Comparison of ENCODE assay signal across 9 cellular contexts in genomic region chr20:62806383-62807050, GRCh38.
DNase-seq lines count a peak whose midpoint lies in the region; ATAC-seq and TF ChIP-seq lines count a peak whose summit lies in the region.
"Had no signal": no experiment of that assay in that cellular context is flagged by ENCODE, and none has a peak within 500 bp of the region (broad histone marks: within the 10 kb centered on the region; RNA-seq: fewer than 3 reads in every experiment).

No MANE protein-coding gene starts in this region.

- in situ Hi-C loops in astrocyte of the cerebellum (cut with HindIII; ENCODE audit: low sequenced_read_pairs) = no loop called here

- H3K4me1 ChIP-seq in HEK293 (ENCODE audit: control insufficient read depth, insufficient read depth, low read length) = no peaks in the 10 kb centered on the region
- peaks cover 6 to 27% of the 10 kb centered on the region in 2 donors for H3K4me1 ChIP-seq in muscle layer of duodenum (ENCODE audit: control insufficient read depth in 1 of 2, insufficient read depth in 2 of 2, low read length in 2 of 2)

- peak; percentile 22 for DNase-seq in 8988T
- DNase-seq in astrocyte of the cerebellum (ENCODE audit: low read depth) = no peak
- DNase-seq in HuH-7 (ENCODE audit: low spot score) = no peak
- DNase-seq in activated CD4-positive, alpha-beta T cell treated with anti-CD3 and anti-CD28 coated beads for 4 hours = no peak
- DNase-seq in activated CD4-positive, CD25-positive, alpha-beta regulatory T cell (lab: John Stamatoyannopoulos, UW) = no peak
- DNase-seq: NCI-H2107 had no signal

- ATAC-seq in HG03571 (IDR thresholded peaks at IDR 0.05; ENCODE audit: unreplicated experiment) = no peak

- H3K27ac ChIP-seq in HEK293 (ENCODE audit: extremely low read depth, low read depth, low read length) (no peak overlapping the region), muscle layer of duodenum (ENCODE audit: low read length) (no peak overlapping the region)

- no peaks in the 10 kb centered on the region for H3K27me3 ChIP-seq in muscle layer of duodenum (ENCODE audit: low read depth, low read length)

- H3K9me3 ChIP-seq in HEK293 (ENCODE audit: control insufficient read depth, insufficient read depth, low read depth, low read length) (no peaks in the 10 kb centered on the region), muscle layer of duodenum (ENCODE audit: control insufficient read depth in 1 of 2, low read length in 2 of 2) (no peaks in the 10 kb centered on the region)

- H3K4me3 ChIP-seq in HEK293 (ENCODE audit: low read depth, low read length) = peak overlapping the region; percentile 97; the same call in 1 of the 2 replicates
- H3K4me3 ChIP-seq in astrocyte of the cerebellum (ENCODE audit: low read depth, low read length) = peak overlapping the region; percentile 68
- peak overlapping the region; percentile 66 to 83 for H3K4me3 ChIP-seq in muscle layer of duodenum (ENCODE audit: low read depth in 1 of 2, low read length in 2 of 2)

- peaks cover 4 to 54% of the 10 kb centered on the region in 2 experiments; a peak in 2 of 3 replicates for H3K36me3 ChIP-seq in HEK293 (ENCODE audit: control insufficient read depth in 2 of 2, insufficient read depth in 1 of 2, low read length in 2 of 2)
- H3K36me3 ChIP-seq in muscle layer of duodenum (ENCODE audit: control insufficient read depth in 1 of 2, insufficient read depth in 2 of 2, low read length in 2 of 2) = peaks cover 15 to 31% of the 10 kb centered on the region in 2 donors

- CTCF ChIA-PET in HEK293 (lab: Yijun Ruan, JAX) = interaction anchor here (0.7 to 3.4 kb wide), 4 partner anchors 9 to 81 kb away, joined by 3 to 18 read pairs (median 4); no protein-coding TSS in a partner anchor

- POLR2A ChIA-PET in HEK293 (lab: Yijun Ruan, JAX) = interaction anchor here (1.3 to 3.6 kb wide), 3 partner anchors 12 to 16 kb away, joined by 3 to 22 read pairs (median 4); partner anchors contain the start of gene MRGBP

- TF ChIP-seq CTCF in HEK293 (tag by site-specific recombination; IDR thresholded peaks at IDR 0.05) (no peak), astrocyte of the cerebellum (IDR thresholded peaks at IDR 0.05; ENCODE audit: low read depth, low read length, missing control alignments) (no peak)

TF ChIP-seq in HEK293, 187 proteins besides CTCF, POLR2A, EP300 and RAD21 (continues in another document):
- no peak for TF ChIP-seq ZNF280D (tag by site-specific recombination; IDR thresholded peaks at IDR 0.05)
- TF ChIP-seq, protein P1, sequence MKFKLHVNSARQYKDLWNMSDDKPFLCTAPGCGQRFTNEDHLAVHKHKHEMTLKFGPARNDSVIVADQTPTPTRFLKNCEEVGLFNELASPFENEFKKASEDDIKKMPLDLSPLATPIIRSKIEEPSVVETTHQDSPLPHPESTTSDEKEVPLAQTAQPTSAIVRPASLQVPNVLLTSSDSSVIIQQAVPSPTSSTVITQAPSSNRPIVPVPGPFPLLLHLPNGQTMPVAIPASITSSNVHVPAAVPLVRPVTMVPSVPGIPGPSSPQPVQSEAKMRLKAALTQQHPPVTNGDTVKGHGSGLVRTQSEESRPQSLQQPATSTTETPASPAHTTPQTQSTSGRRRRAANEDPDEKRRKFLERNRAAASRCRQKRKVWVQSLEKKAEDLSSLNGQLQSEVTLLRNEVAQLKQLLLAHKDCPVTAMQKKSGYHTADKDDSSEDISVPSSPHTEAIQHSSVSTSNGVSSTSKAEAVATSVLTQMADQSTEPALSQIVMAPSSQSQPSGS (tag by site-specific recombination; IDR thresholded peaks at IDR 0.05; ENCODE audit: low read depth) = no peak
- TF ChIP-seq ZNF112 (tag by site-specific recombination; IDR thresholded peaks at IDR 0.05) = no peak
- TF ChIP-seq ZNF341 (tag by site-specific recombination; IDR thresholded peaks at IDR 0.05; ENCODE audit: low read depth) = no peak
- no peak for TF ChIP-seq MZF1 (tag by site-specific recombination; IDR thresholded peaks at IDR 0.05; ENCODE audit: borderline replicate concordance)
- no peak for TF ChIP-seq TCF7L2 (IDR thresholded peaks at IDR 0.05; ENCODE audit: borderline replicate concordance, low read depth, low read length)
- no peak for TF ChIP-seq ZFP3 (tag by site-specific recombination; IDR thresholded peaks at IDR 0.05; ENCODE audit: low read depth)
- no peak for TF ChIP-seq HOXC10 (CRISPR knock-in tag; IDR thresholded peaks at IDR 0.05)
- TF ChIP-seq, protein P2, sequence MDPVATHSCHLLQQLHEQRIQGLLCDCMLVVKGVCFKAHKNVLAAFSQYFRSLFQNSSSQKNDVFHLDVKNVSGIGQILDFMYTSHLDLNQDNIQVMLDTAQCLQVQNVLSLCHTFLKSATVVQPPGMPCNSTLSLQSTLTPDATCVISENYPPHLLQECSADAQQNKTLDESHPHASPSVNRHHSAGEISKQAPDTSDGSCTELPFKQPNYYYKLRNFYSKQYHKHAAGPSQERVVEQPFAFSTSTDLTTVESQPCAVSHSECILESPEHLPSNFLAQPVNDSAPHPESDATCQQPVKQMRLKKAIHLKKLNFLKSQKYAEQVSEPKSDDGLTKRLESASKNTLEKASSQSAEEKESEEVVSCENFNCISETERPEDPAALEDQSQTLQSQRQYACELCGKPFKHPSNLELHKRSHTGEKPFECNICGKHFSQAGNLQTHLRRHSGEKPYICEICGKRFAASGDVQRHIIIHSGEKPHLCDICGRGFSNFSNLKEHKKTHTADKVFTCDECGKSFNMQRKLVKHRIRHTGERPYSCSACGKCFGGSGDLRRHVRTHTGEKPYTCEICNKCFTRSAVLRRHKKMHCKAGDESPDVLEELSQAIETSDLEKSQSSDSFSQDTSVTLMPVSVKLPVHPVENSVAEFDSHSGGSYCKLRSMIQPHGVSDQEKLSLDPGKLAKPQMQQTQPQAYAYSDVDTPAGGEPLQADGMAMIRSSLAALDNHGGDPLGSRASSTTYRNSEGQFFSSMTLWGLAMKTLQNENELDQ (tag by site-specific recombination; IDR thresholded peaks at IDR 0.05; ENCODE audit: low read depth) = no peak
- TF ChIP-seq RBAK (tag by site-specific recombination; IDR thresholded peaks at IDR 0.05) = no peak
- peak; percentile 43; the same call in 1 of the 2 replicates for TF ChIP-seq ZBTB17 (tag by site-specific recombination; IDR thresholded peaks at IDR 0.05)
- no peak for TF ChIP-seq ZNF350 (tag by site-specific recombination; IDR thresholded peaks at IDR 0.05)
- TF ChIP-seq ZNF48 (tag by site-specific recombination; IDR thresholded peaks at IDR 0.05) = no peak
- TF ChIP-seq GLIS1 (tag by site-specific recombination; IDR thresholded peaks at IDR 0.05) = no peak
- no peak for TF ChIP-seq TRIM28 (IDR thresholded peaks at IDR 0.05; ENCODE audit: borderline replicate concordance, low read length)
- TF ChIP-seq ZIC2 (tag by site-specific recombination; IDR thresholded peaks at IDR 0.05) = no peak
- TF ChIP-seq ZNF391 (tag by site-specific recombination; IDR thresholded peaks at IDR 0.05; ENCODE audit: borderline replicate concordance, low read depth) = no peak
- no peak for TF ChIP-seq KLF10 (tag by site-specific recombination; IDR thresholded peaks at IDR 0.05)
- TF ChIP-seq, protein P3, sequence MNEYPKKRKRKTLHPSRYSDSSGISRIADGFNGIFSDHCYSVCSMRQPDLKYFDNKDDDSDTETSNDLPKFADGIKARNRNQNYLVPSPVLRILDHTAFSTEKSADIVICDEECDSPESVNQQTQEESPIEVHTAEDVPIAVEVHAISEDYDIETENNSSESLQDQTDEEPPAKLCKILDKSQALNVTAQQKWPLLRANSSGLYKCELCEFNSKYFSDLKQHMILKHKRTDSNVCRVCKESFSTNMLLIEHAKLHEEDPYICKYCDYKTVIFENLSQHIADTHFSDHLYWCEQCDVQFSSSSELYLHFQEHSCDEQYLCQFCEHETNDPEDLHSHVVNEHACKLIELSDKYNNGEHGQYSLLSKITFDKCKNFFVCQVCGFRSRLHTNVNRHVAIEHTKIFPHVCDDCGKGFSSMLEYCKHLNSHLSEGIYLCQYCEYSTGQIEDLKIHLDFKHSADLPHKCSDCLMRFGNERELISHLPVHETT (tag by site-specific recombination; IDR thresholded peaks at IDR 0.05) = no peak
- no peak for TF ChIP-seq YY1 (tag by site-specific recombination; IDR thresholded peaks at IDR 0.05)
- TF ChIP-seq MYNN (tag by site-specific recombination; IDR thresholded peaks at IDR 0.05; ENCODE audit: borderline replicate concordance) = no peak
- no peak for TF ChIP-seq BCL11A (tag by site-specific recombination; IDR thresholded peaks at IDR 0.05; ENCODE audit: low read depth)
